ENCODE assay signal across 9 cellular contexts in genomic region chr2:47898089-47898731, GRCh38. TPM values are rescaled to one million over a fixed set of nuclear protein-coding genes. Genes with fewer than 3 reads are reported as not detected.
DNase-seq lines count a peak whose midpoint lies in the region; ATAC-seq and TF ChIP-seq lines count a peak whose summit lies in the region.
"Had no signal": no experiment of that assay in that cellular context is flagged by ENCODE, and none has a peak within 500 bp of the region (broad histone marks: within the 10 kb centered on the region; RNA-seq: fewer than 3 reads in every experiment).

No MANE protein-coding gene starts in this region.

- H3K27me3 ChIP-seq in BE2C, result no peaks in the 10 kb centered on the region
- no peaks in the 10 kb centered on the region for H3K27me3 ChIP-seq in H7 (ENCODE audit: control insufficient read depth, insufficient read depth, low read length)

- H3K36me3 Mint-ChIP-seq in activated naive CD4-positive, alpha-beta T cell treated with anti-CD3 and anti-CD28 coated beads for 36 hours (ENCODE audit: low read depth), result peaks cover 6% of the 10 kb centered on the region
- H3K36me3 Mint-ChIP-seq in activated naive CD4-positive, alpha-beta T cell treated with anti-CD3 and anti-CD28 coated beads, Interleukin-2, amount 10 ng/mL, durations not matched to agents 7 days and 5 days, result peaks cover 32% of the 10 kb centered on the region
- peaks cover 12% of the 10 kb centered on the region for H3K36me3 Mint-ChIP-seq in activated naive CD8-positive, alpha-beta T cell treated with anti-CD3 and anti-CD28 coated beads, Interleukin-2, amount 10 ng/mL, durations not matched to agents 7 days and 5 days

- H3K4me3 ChIP-seq in BE2C (ENCODE audit: low read depth, low read length) (no peak overlapping the region), H7 (ENCODE audit: insufficient read depth, low read depth, low read length) (no peak overlapping the region)

- H3K27me3 Mint-ChIP-seq in activated naive CD4-positive, alpha-beta T cell treated with anti-CD3 and anti-CD28 coated beads for 36 hours (ENCODE audit: low read depth), result no peaks in the 10 kb centered on the region
- no peaks in the 10 kb centered on the region for H3K27me3 Mint-ChIP-seq in activated naive CD4-positive, alpha-beta T cell treated with anti-CD3 and anti-CD28 coated beads, Interleukin-2, amount 10 ng/mL, durations not matched to agents 7 days and 5 days
- no peaks in the 10 kb centered on the region for H3K27me3 Mint-ChIP-seq in activated naive CD8-positive, alpha-beta T cell treated with anti-CD3 and anti-CD28 coated beads, Interleukin-2, amount 10 ng/mL, durations not matched to agents 7 days and 5 days

- H3K27ac Mint-ChIP-seq in activated naive CD4-positive, alpha-beta T cell treated with anti-CD3 and anti-CD28 coated beads for 36 hours, result peak overlapping the region; percentile 73
- no peak overlapping the region for H3K27ac Mint-ChIP-seq in activated naive CD4-positive, alpha-beta T cell treated with anti-CD3 and anti-CD28 coated beads, Interleukin-2, amount 10 ng/mL, durations not matched to agents 7 days and 5 days
- H3K27ac Mint-ChIP-seq in activated naive CD8-positive, alpha-beta T cell treated with anti-CD3 and anti-CD28 coated beads, Interleukin-2, amount 10 ng/mL, durations not matched to agents 7 days and 5 days, result peak overlapping the region; percentile 21

- CTCF ChIA-PET in activated naive CD4-positive, alpha-beta T cell treated with anti-CD3 and anti-CD28 coated beads for 36 hours (lab: Charles Lee), result interaction anchor here (0.6 to 1.0 kb wide), 3 partner anchors 9 to 199 kb away, joined by 3 to 5 read pairs (median 3); partner anchors contain the start of gene FBXO11
- CTCF ChIA-PET in activated naive CD4-positive, alpha-beta T cell treated with anti-CD3 and anti-CD28 coated beads, Interleukin-2, amount 10 ng/mL, durations not matched to agents 7 days and 5 days (lab: Charles Lee), result interaction anchor here (1.3 kb wide), 1 partner anchor 39 kb away, joined by 4 read pairs; no protein-coding TSS in a partner anchor

- no peaks in the 10 kb centered on the region for H3K36me3 ChIP-seq in BE2C
- H3K36me3 ChIP-seq in H7 (replicated peaks; ENCODE audit: control insufficient read depth, insufficient read depth, low read length), result no peaks in the 10 kb centered on the region

- H3K4me1 Mint-ChIP-seq in activated naive CD4-positive, alpha-beta T cell treated with anti-CD3 and anti-CD28 coated beads for 36 hours (ENCODE audit: low read depth), result peaks cover 73% of the 10 kb centered on the region
- peaks cover 64% of the 10 kb centered on the region for H3K4me1 Mint-ChIP-seq in activated naive CD4-positive, alpha-beta T cell treated with anti-CD3 and anti-CD28 coated beads, Interleukin-2, amount 10 ng/mL, durations not matched to agents 7 days and 5 days
- H3K4me1 Mint-ChIP-seq in activated naive CD8-positive, alpha-beta T cell treated with anti-CD3 and anti-CD28 coated beads, Interleukin-2, amount 10 ng/mL, durations not matched to agents 7 days and 5 days, result peaks cover 43% of the 10 kb centered on the region

- ATAC-seq in HG03097 (IDR thresholded peaks at IDR 0.05; ENCODE audit: low FRiP score, unreplicated experiment), result peak; percentile 40
- ATAC-seq in activated naive CD8-positive, alpha-beta T cell treated with anti-CD3 and anti-CD28 coated beads, Interleukin-2, amount 10 ng/mL, durations not matched to agents 7 days and 5 days (ENCODE audit: low read depth), result no peak
- peak; percentile 78 for ATAC-seq in stimulated activated naive CD8-positive, alpha-beta T cell treated with anti-CD3 and anti-CD28 coated beads, Interleukin-15, Interleukin-2, amounts not matched to agents 100 U/mL and 50 U/mL, for 24 hours

- TF ChIP-seq CTCF in BE2C (IDR thresholded peaks at IDR 0.05; ENCODE audit: low read depth, low read length), result no peak

- in situ Hi-C loops in G401 (cut with HindIII; ENCODE audit: low sequenced_read_pairs), result no loop called here

- POLR2A ChIA-PET in activated naive CD8-positive, alpha-beta T cell treated with anti-CD3 and anti-CD28 coated beads, Interleukin-2, amount 10 ng/mL, durations not matched to agents 7 days and 5 days (lab: Charles Lee), result interaction anchor here (0.7 kb wide), 1 partner anchor 12 kb away, joined by 3 read pairs; no protein-coding TSS in a partner anchor

- peak overlapping the region; percentile 14 for H3K4me3 Mint-ChIP-seq in activated naive CD4-positive, alpha-beta T cell treated with anti-CD3 and anti-CD28 coated beads for 36 hours
- H3K4me3 Mint-ChIP-seq in activated naive CD4-positive, alpha-beta T cell treated with anti-CD3 and anti-CD28 coated beads, Interleukin-2, amount 10 ng/mL, durations not matched to agents 7 days and 5 days, result no peak overlapping the region
- peak overlapping the region; percentile 45 for H3K4me3 Mint-ChIP-seq in activated naive CD8-positive, alpha-beta T cell treated with anti-CD3 and anti-CD28 coated beads, Interleukin-2, amount 10 ng/mL, durations not matched to agents 7 days and 5 days

- H3K4me1 ChIP-seq in BE2C, result no peaks in the 10 kb centered on the region

- no peak for DNase-seq in activated naive CD4-positive, alpha-beta T cell treated with anti-CD3 and anti-CD28 coated beads for 36 hours
- DNase-seq in activated naive CD4-positive, alpha-beta T cell treated with anti-CD3 and anti-CD28 coated beads, Interleukin-2, amount 10 ng/mL, durations not matched to agents 7 days and 5 days, result no peak
- no peak for DNase-seq in activated naive CD8-positive, alpha-beta T cell treated with anti-CD3 and anti-CD28 coated beads, Interleukin-2, amount 10 ng/mL, durations not matched to agents 7 days and 5 days
- no peak for DNase-seq in stimulated activated naive CD8-positive, alpha-beta T cell treated with anti-CD3 and anti-CD28 coated beads, Interleukin-15, Interleukin-2, amounts not matched to agents 100 U/mL and 50 U/mL, for 24 hours
- no peak for DNase-seq in BE2C
- no peak for DNase-seq in G401 (ENCODE audit: low spot score)
- DNase-seq in H7, result no peak
- DNase-seq: C1 segment of cervical spinal cord had no signal

- intact Hi-C loops in activated naive CD4-positive, alpha-beta T cell treated with anti-CD3 and anti-CD28 coated beads for 36 hours (cut with micrococcal nuclease), result no loop called here

- no peaks in the 10 kb centered on the region for H3K9me3 ChIP-seq in BE2C

- H3K9me3 Mint-ChIP-seq in activated naive CD4-positive, alpha-beta T cell treated with anti-CD3 and anti-CD28 coated beads for 36 hours, result no peaks in the 10 kb centered on the region
- H3K9me3 Mint-ChIP-seq in activated naive CD4-positive, alpha-beta T cell treated with anti-CD3 and anti-CD28 coated beads, Interleukin-2, amount 10 ng/mL, durations not matched to agents 7 days and 5 days, result no peaks in the 10 kb centered on the region
- H3K9me3 Mint-ChIP-seq in activated naive CD8-positive, alpha-beta T cell treated with anti-CD3 and anti-CD28 coated beads, Interleukin-2, amount 10 ng/mL, durations not matched to agents 7 days and 5 days, result no peaks in the 10 kb centered on the region

RNA-seq across cellular contexts. Expression of gene FBXO11, which starts 8.1 kb away (rescaled TPM):
- 10 to 100 TPM; 32.8 to 35.0 TPM for total RNA-seq in activated naive CD4-positive, alpha-beta T cell treated with anti-CD3 and anti-CD28 coated beads for 36 hours
- total RNA-seq in activated naive CD8-positive, alpha-beta T cell treated with anti-CD3 and anti-CD28 coated beads, Interleukin-2, amount 10 ng/mL, durations not matched to agents 7 days and 5 days, result 10 to 100 TPM; 61.1 to 64.0 TPM
- polyA plus RNA-seq in BE2C (2012; ENCODE audit: insufficient read depth, insufficient read length, low read depth), result 13.8 TPM
- 19.4 and 40.1 TPM in 2 replicates for total RNA-seq in G401 (2014; rRNA removed; shearing (Covaris generic))
- total RNA-seq in H7 (2014; rRNA removed; shearing (Covaris generic)), result 15.6 and 28.3 TPM in 2 replicates
